In genomic region chr20:1838479-1839279, GRCh38 we compare ENCODE assay signal across 16 cellular contexts. TPM values are rescaled to one million over a fixed set of nuclear protein-coding genes. Genes with fewer than 3 reads are reported as not detected.
DNase-seq lines count a peak whose midpoint lies in the region; ATAC-seq and TF ChIP-seq lines count a peak whose summit lies in the region.
"Had no signal": no experiment of that assay in that cellular context is flagged by ENCODE, and none has a peak within 500 bp of the region (broad histone marks: within the 10 kb centered on the region; RNA-seq: fewer than 3 reads in every experiment).

No MANE protein-coding gene starts in this region.

- intact Hi-C loops in posterior cingulate gyrus (cut with DNase I) (no loop called here), sciatic nerve (cut with DNase I) (no loop called here)

- H3K4me1 ChIP-seq in HEK293 (ENCODE audit: control insufficient read depth, insufficient read depth, low read length), result no peaks in the 10 kb centered on the region

- CTCF ChIA-PET in HEK293 (lab: Yijun Ruan, JAX), result interaction anchor here (1.0 to 1.2 kb wide), 2 partner anchors 13 to 37 kb away, joined by 3 to 4 read pairs; no protein-coding TSS in a partner anchor

- POLR2A ChIA-PET in HEK293 (lab: Yijun Ruan, JAX), result no interaction called here

- H3K9me3 ChIP-seq in HEK293 (ENCODE audit: control insufficient read depth, insufficient read depth, low read depth, low read length), result no peaks in the 10 kb centered on the region
- H3K9me3 ChIP-seq: adrenal gland, thoracic aorta had no signal

- H3K36me3 ChIP-seq in HEK293 (ENCODE audit: control insufficient read depth in 2 of 2, insufficient read depth in 1 of 2, low read length in 2 of 2), result no peaks in the 10 kb centered on the region
- H3K36me3 ChIP-seq: adrenal gland, thoracic aorta had no signal

- DNase-seq in NCI-H748 (lab: John Stamatoyannopoulos, UW; ENCODE audit: unreplicated experiment) (peak; percentile 82), globus pallidus (ENCODE audit: low spot score) (peak; percentile 30), posterior cingulate gyrus (peak in 7 of 10 donors; percentile 49 to 93 (median 65)), AG08396 (ENCODE audit: low spot score) (no peak), sciatic nerve (ENCODE audit: low spot score) (no peak)
- DNase-seq in activated naive CD4-positive, alpha-beta T cell treated with anti-CD3 and anti-CD28 coated beads, Interleukin-2, amount 50 U/mL, for 16 hours, result no peak
- DNase-seq: activated T-cell treated with anti-CD3 and anti-CD28 coated beads, Interleukin-2, amount 50 U/mL, for 72 hours; cortex of kidney; DND-41; NCI-H2081 treated with DMSO at 0.1 percent for 48 hours; SHP77 treated with DMSO at 0.1 percent for 48 hours; T1000 had no signal

- H3K4me3 ChIP-seq in HEK293 (ENCODE audit: low read depth, low read length), result no peak overlapping the region
- H3K4me3 ChIP-seq: adrenal gland, thoracic aorta had no signal

- no peak for TF ChIP-seq CTCF in HEK293 (tag by site-specific recombination; IDR thresholded peaks at IDR 0.05)

- H3K27ac ChIP-seq in HEK293 (ENCODE audit: extremely low read depth, low read depth, low read length), result no peak overlapping the region
- H3K27ac ChIP-seq: thoracic aorta had no signal

- ATAC-seq in HG02973 (IDR thresholded peaks at IDR 0.05; ENCODE audit: unreplicated experiment) (no peak), sciatic nerve (no peak)
- ATAC-seq: activated T-cell treated with anti-CD3 and anti-CD28 coated beads, Interleukin-2, amount 50 U/mL, for 72 hours had no signal

TF ChIP-seq in HEK293, 187 proteins besides CTCF, POLR2A, EP300 and RAD21:
- TF ChIP-seq MZF1 (tag by site-specific recombination; IDR thresholded peaks at IDR 0.05; ENCODE audit: borderline replicate concordance) (peak; percentile 99), ZBTB44 (tag by site-specific recombination; IDR thresholded peaks at IDR 0.05) (no peak), PRDM4 (tag by site-specific recombination; IDR thresholded peaks at IDR 0.05) (no peak), ZIC2 (tag by site-specific recombination; IDR thresholded peaks at IDR 0.05) (0 out of 2 replicates have a peak, but pooled peaks have one; percentile 21), SCRT2 (tag by site-specific recombination; IDR thresholded peaks at IDR 0.05) (peak; percentile 78)

RNA-seq across cellular contexts. Expression of gene SIRPA, which starts 56.5 kb away (rescaled TPM):
- total RNA-seq in sciatic nerve, result 55.5 TPM

Comparison
In these comparisons a context has a peak if more than half of its experiments do, and no peak if none do; other contexts are left out.
1. DNase-seq: peak in NCI-H748 (single experiment), globus pallidus (single experiment) and posterior cingulate gyrus (7 of 10); none in activated naive CD4-positive, alpha-beta T cell treated with anti-CD3 and anti-CD28 coated beads, Interleukin-2, amount 50 U/mL, for 16 hours (single experiment), AG08396 (single experiment) and sciatic nerve (single experiment).